In the genomic region with DNA sequence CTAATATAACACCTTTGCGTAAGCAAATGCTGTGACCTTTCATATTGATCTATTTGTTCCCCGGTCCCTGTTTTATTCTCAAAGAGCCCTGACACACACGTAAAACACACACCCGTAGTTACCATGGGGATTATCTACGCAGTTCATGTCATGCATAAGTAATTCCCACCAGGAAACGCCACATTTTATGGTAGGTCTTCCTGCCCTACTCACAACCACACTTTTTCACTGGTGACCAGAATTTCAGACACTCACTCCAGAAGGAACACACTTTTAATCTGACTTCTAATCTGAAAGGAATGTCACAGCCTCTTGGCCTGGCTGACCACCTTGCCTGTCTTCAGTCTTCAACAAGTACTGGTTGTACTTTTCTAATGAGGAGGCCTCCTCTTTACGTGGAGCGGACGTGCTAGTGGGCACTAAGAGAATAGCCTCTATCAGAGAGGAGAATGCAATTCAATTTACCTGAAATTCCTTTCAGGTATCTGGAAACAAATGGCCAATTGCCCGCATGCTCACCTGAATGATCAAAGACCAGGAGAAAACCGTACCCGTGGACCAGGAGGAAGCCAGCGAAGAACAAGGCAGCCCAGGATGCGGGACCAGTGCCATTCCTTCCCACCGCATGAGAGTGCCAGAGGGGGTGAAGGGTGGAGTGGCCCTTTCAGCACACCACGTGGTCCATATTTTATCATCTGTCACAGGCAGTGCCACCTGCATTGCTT, we compare ENCODE assay signal across 12 cellular contexts. TPM values are rescaled to one million over a fixed set of nuclear protein-coding genes. Genes with fewer than 3 reads are reported as not detected.
DNase-seq lines count a peak whose midpoint lies in the region; ATAC-seq and TF ChIP-seq lines count a peak whose summit lies in the region.
"Had no signal": no experiment of that assay in that cellular context is flagged by ENCODE, and none has a peak within 500 bp of the region (broad histone marks: within the 10 kb centered on the region; RNA-seq: fewer than 3 reads in every experiment).

No MANE protein-coding gene starts in this region.

- no peak overlapping the region for H3K4me2 ChIP-seq in osteoblast (ENCODE audit: insufficient read depth, low read length)

- no peaks in the 10 kb centered on the region for H3K27me3 ChIP-seq in osteoblast (ENCODE audit: insufficient read depth, low read length)
- H3K27me3 ChIP-seq: neutrophil had no signal

- TF ChIP-seq CTCF in fibroblast of the aortic adventitia (IDR thresholded peaks at IDR 0.05; ENCODE audit: insufficient read depth, low read length) (no peak), osteoblast (IDR thresholded peaks at IDR 0.05; ENCODE audit: extremely low read depth, low read depth, low read length) (no peak)

- H3K36me3 ChIP-seq in osteoblast (ENCODE audit: insufficient read depth, low read length), result peaks cover 50% of the 10 kb centered on the region

- peak overlapping the region; percentile 4 for H3K27ac ChIP-seq in osteoblast (ENCODE audit: low read depth, low read length)
- H3K27ac ChIP-seq: HL-60, neutrophil had no signal

- peaks cover 14% of the 10 kb centered on the region for H4K20me1 ChIP-seq in osteoblast (ENCODE audit: insufficient read depth, low read length)

- H2AFZ ChIP-seq in osteoblast (ENCODE audit: low read length), result no peak overlapping the region

- DNase-seq in Daoy (ENCODE audit: low read depth), result peak; percentile 48
- DNase-seq in RPMI7951 (ENCODE audit: low read depth), result peak; percentile 70
- peak; percentile 30 for DNase-seq in fibroblast of the aortic adventitia (ENCODE audit: low read depth)
- DNase-seq in osteoblast (ENCODE audit: insufficient read length, low spot score, missing footprints), result no peak
- no peak for DNase-seq in NCI-H128 (lab: John Stamatoyannopoulos, UW; ENCODE audit: unreplicated experiment)
- DNase-seq in pons (ENCODE audit: low spot score), result no peak
- DNase-seq in SKM-1 treated with dmso at 0.1 percent for 144 hours (lab: John Stamatoyannopoulos, UW; ENCODE audit: unreplicated experiment), result no peak
- DNase-seq: immature natural killer cell, NCI-H524 had no signal

- H3K79me2 ChIP-seq in osteoblast (ENCODE audit: insufficient read depth, low read length), result peaks cover 100% of the 10 kb centered on the region

- H3K9me3 ChIP-seq in osteoblast (ENCODE audit: low read depth, low read length), result no peaks in the 10 kb centered on the region
- H3K9me3 ChIP-seq: neutrophil had no signal

- H3K4me3 ChIP-seq in fibroblast of the aortic adventitia (ENCODE audit: low read depth, low read length), result no peak overlapping the region
- no peak overlapping the region for H3K4me3 ChIP-seq in osteoblast (ENCODE audit: insufficient read depth, low read length)

- H3K4me1 ChIP-seq in osteoblast (ENCODE audit: insufficient read depth, low read length), result peaks cover 7% of the 10 kb centered on the region

- no peak for ATAC-seq in HG03432 (IDR thresholded peaks at IDR 0.05; ENCODE audit: unreplicated experiment)

RNA-seq across cellular contexts. Expression of gene SLC7A1, which starts 46.6 kb away (rescaled TPM):
- total RNA-seq in Daoy (2014; rRNA removed; shearing (Covaris generic)), result 15.6 and 22.0 TPM in 2 replicates
- 11.1 and 12.6 TPM in 2 replicates for total RNA-seq in RPMI7951 (2014; rRNA removed; shearing (Covaris generic))
- total RNA-seq in fibroblast of the aortic adventitia (ENCODE audit: low replicate concordance), result 3.8 and 33.1 TPM in 2 replicates
- total RNA-seq in osteoblast, result 24.2 and 25.7 TPM in 2 replicates

Comparison
In these comparisons a context has a peak if more than half of its experiments do, and no peak if none do; other contexts are left out.
1. DNase-seq: peak in Daoy (single experiment), RPMI7951 (single experiment) and fibroblast of the aortic adventitia (single experiment); none in osteoblast (single experiment), NCI-H128 (single experiment), pons (single experiment) and SKM-1 treated with dmso at 0.1 percent for 144 hours (single experiment).